11 cellular contexts compared by ENCODE assay signal in the genomic region with DNA sequence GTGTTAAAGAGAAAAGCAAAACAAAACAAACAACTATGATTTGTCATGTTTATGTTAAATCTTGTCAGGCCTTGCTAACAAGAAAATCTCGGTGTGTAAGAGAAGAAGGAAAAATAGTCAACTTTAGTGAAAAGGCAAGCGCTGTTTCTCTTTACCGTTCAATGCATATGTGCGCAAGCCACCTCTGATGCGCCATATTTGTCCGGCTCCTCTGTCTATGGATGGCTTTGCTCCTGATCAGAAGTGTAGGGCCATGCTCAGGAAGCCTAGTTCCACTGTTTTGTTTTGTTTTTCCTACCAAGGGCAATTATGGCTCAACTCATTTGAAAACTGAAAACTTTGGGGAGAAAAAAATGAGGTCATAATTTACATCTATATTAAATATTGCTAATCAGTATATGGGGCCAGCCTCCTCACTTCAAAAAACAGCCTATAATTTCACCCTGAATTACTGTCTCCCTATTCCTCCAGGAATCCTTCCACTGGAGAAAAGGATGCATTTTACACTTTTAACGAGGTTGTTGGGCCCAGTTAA. TPM values are rescaled to one million over a fixed set of nuclear protein-coding genes. Genes with fewer than 3 reads are reported as not detected.
DNase-seq lines count a peak whose midpoint lies in the region; ATAC-seq and TF ChIP-seq lines count a peak whose summit lies in the region.
"Had no signal": no experiment of that assay in that cellular context is flagged by ENCODE, and none has a peak within 500 bp of the region (broad histone marks: within the 10 kb centered on the region; RNA-seq: fewer than 3 reads in every experiment).

No MANE protein-coding gene starts in this region.

- intact Hi-C loops in left ventricle myocardium inferior (cut with micrococcal nuclease) = loop anchor here (5.0 kb wide), 1 partner anchor 159 kb away; no protein-coding TSS in a partner anchor
- intact Hi-C loops in Right ventricle myocardium inferior (cut with DNase I) = loop anchor here (5.0 to 10.0 kb wide), 2 partner anchors 231 to 1474 kb away; no protein-coding TSS in a partner anchor

- WGBS in urinary bladder = 70% methylated on average over 7 of the region's 7 CpGs

- peak overlapping the region; percentile 79 for H3K4me3 ChIP-seq in left ventricle myocardium inferior
- peak overlapping the region; percentile 76 for H3K4me3 ChIP-seq in endocrine pancreas (ENCODE audit: control insufficient read depth, insufficient read depth, low read length)
- H3K4me3 ChIP-seq in urinary bladder (ENCODE audit: low read depth, low read length) = peak overlapping the region; percentile 35

- H3K4me1 Mint-ChIP-seq in nephron = peaks cover 40% of the 10 kb centered on the region

- no peaks in the 10 kb centered on the region for H3K9me3 ChIP-seq in left ventricle myocardium inferior (replicated peaks)
- H3K9me3 ChIP-seq in endocrine pancreas (ENCODE audit: control insufficient read depth, low read length) = no peaks in the 10 kb centered on the region
- H3K9me3 ChIP-seq: HAP-1 had no signal

- DNase-seq in left ventricle myocardium inferior = no peak
- DNase-seq in Right ventricle myocardium inferior (ENCODE audit: missing footprints) = no peak
- DNase-seq: activated B cell treated with CpG ODN at 0.5 μM for 24 hours, NCI-H526 treated with DMSO at 0.1 percent for 48 hours had no signal

- no peak overlapping the region for H3K9ac ChIP-seq in endocrine pancreas (ENCODE audit: control insufficient read depth, insufficient read depth, low read length)

- no peaks in the 10 kb centered on the region for H3K9me3 Mint-ChIP-seq in nephron
- H3K9me3 Mint-ChIP-seq: activated B cell treated with CpG ODN at 0.5 μM for 24 hours had no signal

- peaks cover 16% of the 10 kb centered on the region for H3K27me3 Mint-ChIP-seq in nephron (ENCODE audit: low read depth)

- H3K27ac ChIP-seq in left ventricle myocardium inferior (replicated peaks) = peak overlapping the region; percentile 95
- H3K27ac ChIP-seq in urinary bladder (ENCODE audit: low read depth) = peak overlapping the region; percentile 38

- ATAC-seq in Right ventricle myocardium inferior (no peak), GM21786 (IDR thresholded peaks at IDR 0.05; ENCODE audit: unreplicated experiment) (no peak), GM18517 (IDR thresholded peaks at IDR 0.05; ENCODE audit: unreplicated experiment) (no peak), HG03469 (IDR thresholded peaks at IDR 0.05; ENCODE audit: unreplicated experiment) (no peak)

- H3K4me3 Mint-ChIP-seq in nephron = peak overlapping the region; percentile 87 to 94 (median 90)
- H3K4me3 Mint-ChIP-seq: activated B cell treated with CpG ODN at 0.5 μM for 24 hours had no signal

- peak overlapping the region; percentile 46 to 85 (median 67) for H3K27ac Mint-ChIP-seq in nephron
- H3K27ac Mint-ChIP-seq: activated B cell treated with CpG ODN at 0.5 μM for 24 hours had no signal

- H3K27me3 ChIP-seq in left ventricle myocardium inferior (ENCODE audit: low read depth) (no peaks in the 10 kb centered on the region), endocrine pancreas (ENCODE audit: control insufficient read depth, insufficient read depth, low read length) (no peaks in the 10 kb centered on the region)

- H3K36me3 ChIP-seq in left ventricle myocardium inferior = no peaks in the 10 kb centered on the region
- H3K36me3 ChIP-seq in endocrine pancreas (ENCODE audit: control insufficient read depth, insufficient read depth, low read length) = no peaks in the 10 kb centered on the region
- no peaks in the 10 kb centered on the region for H3K36me3 ChIP-seq in urinary bladder (ENCODE audit: insufficient read depth)
- H3K36me3 ChIP-seq: HAP-1 had no signal

- H3K36me3 Mint-ChIP-seq in nephron (ENCODE audit: low read depth) = peaks cover 47% of the 10 kb centered on the region

- TF ChIP-seq CTCF in left ventricle myocardium inferior (IDR thresholded peaks at IDR 0.05; ENCODE audit: borderline replicate concordance) = no peak
- no peak for TF ChIP-seq CTCF in nephron (IDR thresholded peaks at IDR 0.05; ENCODE audit: unreplicated experiment in 3 of 3)

- H3K4me1 ChIP-seq in left ventricle myocardium inferior (peaks cover 41% of the 10 kb centered on the region), endocrine pancreas (ENCODE audit: control insufficient read depth, insufficient read depth, low read length) (peaks cover 10% of the 10 kb centered on the region), urinary bladder (ENCODE audit: insufficient read depth) (no peaks in the 10 kb centered on the region)

RNA-seq across cellular contexts. Expression of a gene that starts 4.6 kb away (rescaled TPM):
- total RNA-seq in left ventricle myocardium inferior (11.5 TPM), Right ventricle myocardium inferior (19.6 TPM), urinary bladder (39.1 TPM)
- 27.7 TPM for polyA plus RNA-seq in urinary bladder
